30 cellular contexts compared by ENCODE assay signal in genomic region chr2:112713926-112714325, GRCh38. TPM values are rescaled to one million over a fixed set of nuclear protein-coding genes. Genes with fewer than 3 reads are reported as not detected.
"Had no signal": no experiment of that assay in that cellular context is flagged by ENCODE, and none has a peak within 500 bp of the region (broad histone marks: within the 10 kb centered on the region; RNA-seq: fewer than 3 reads in every experiment).

No MANE protein-coding gene starts in this region.

- H3K27me3 ChIP-seq: gastrocnemius medialis, left lung, pancreas had no signal

- ATAC-seq: gastrocnemius medialis; left lung; pancreas; stimulated activated naive B cell treated with anti-CD40 and anti-IgM and Interleukin-4, amounts not matched to agents 10 μg/mL and 1 μg/mL and 100 μg/mL, for 72 hours had no signal

- DNase-seq: activated gamma-delta T cell; activated naive CD4-positive, alpha-beta T cell treated with anti-CD3 and anti-CD28 coated beads, Interleukin-2, amount 50 U/mL, for 16 hours; activated T-cell treated with anti-CD3 and anti-CD28 coated beads, Interleukin-2, amount 50 U/mL, for 1 hour; effector CD8-positive, alpha-beta T cell; esophagus squamous epithelium; gastrocnemius medialis; glutamatergic neuron; left lung; mucosa of descending colon; nephron progenitor cell; pancreas; right cardiac atrium; stimulated activated naive B cell treated with anti-CD40 and anti-IgM and Interleukin-4, amounts not matched to agents 10 μg/mL and 1 μg/mL and 100 μg/mL, for 72 hours; SW 1271; T-helper 9 cell; tibial artery had no signal

- H3K4me3 Mint-ChIP-seq: nephron progenitor cell; stimulated activated naive B cell treated with anti-CD40 and anti-IgM and Interleukin-4, amounts not matched to agents 10 μg/mL and 1 μg/mL and 100 μg/mL, for 72 hours; T-helper 1 cell treated with Interleukin-12 subunit alpha and Interleukin-12 subunit beta and Interleukin-4 antibody, amounts not matched to agents 30 μg/mL and 1 μg/mL, for 36 hours had no signal

- H3K9me3 Mint-ChIP-seq: T-helper 1 cell treated with Interleukin-12 subunit alpha and Interleukin-12 subunit beta and Interleukin-4 antibody, amounts not matched to agents 30 μg/mL and 1 μg/mL, for 36 hours had no signal

- H3K27me3 Mint-ChIP-seq: stimulated activated naive B cell treated with anti-CD40 and anti-IgM and Interleukin-4, amounts not matched to agents 10 μg/mL and 1 μg/mL and 100 μg/mL, for 72 hours had no signal

- H3K4me1 ChIP-seq: esophagus squamous epithelium, gastrocnemius medialis, pancreas, suprapubic skin, tibial artery had no signal

- H3K27ac ChIP-seq: epithelial cell of prostate, esophagus squamous epithelium, gastrocnemius medialis, left lung, lower lobe of right lung, pancreas, suprapubic skin, tibial artery, VCaP had no signal

- H3K36me3 ChIP-seq: esophagus squamous epithelium, gastrocnemius medialis, left lung, lower lobe of right lung, pancreas, suprapubic skin, tibial artery had no signal

- H3K9me3 ChIP-seq: esophagus squamous epithelium, gastrocnemius medialis, left lung, lower lobe of right lung, mucosa of descending colon, pancreas, suprapubic skin, tibial artery had no signal

- H3K27ac Mint-ChIP-seq: nephron progenitor cell had no signal

- FAIRE-seq: colon, endometrium, islet of Langerhans, pancreas, TTC549 had no signal

- H3K4me3 ChIP-seq: esophagus squamous epithelium, gastrocnemius medialis, left lung, lower lobe of right lung, mucosa of descending colon, pancreas, suprapubic skin, tibial artery had no signal

- H3K36me3 Mint-ChIP-seq: stimulated activated naive B cell treated with anti-CD40 and anti-IgM and Interleukin-4, amounts not matched to agents 10 μg/mL and 1 μg/mL and 100 μg/mL, for 72 hours had no signal

RNA-seq across cellular contexts. Expression of gene NT5DC4, which starts 6.9 kb away (rescaled TPM):
- total RNA-seq: dermis microvascular lymphatic vessel endothelial cell, esophagus squamous epithelium, gastrocnemius medialis, mucosa of descending colon, myocyte, pulmonary artery endothelial cell, right cardiac atrium, skeletal muscle tissue, ureter had no signal
